In genomic region chr22:16819249-16819648, GRCh38 we compare ENCODE assay signal across 20 cellular contexts. TPM values are rescaled to one million over a fixed set of nuclear protein-coding genes. Genes with fewer than 3 reads are reported as not detected.
DNase-seq lines count a peak whose midpoint lies in the region; TF ChIP-seq lines count a peak whose summit lies in the region.
"Had no signal": no experiment of that assay in that cellular context is flagged by ENCODE, and none has a peak within 500 bp of the region (broad histone marks: within the 10 kb centered on the region; RNA-seq: fewer than 3 reads in every experiment).

No MANE protein-coding gene starts in this region.

- intact Hi-C loops in CD14-positive monocyte (cut with micrococcal nuclease), result no loop called here
- intact Hi-C loops in OCI-LY7 (cut with micrococcal nuclease; ENCODE audit: unreplicated experiment), result loop anchor here (10.0 kb wide), 1 partner anchor 664 kb away; no protein-coding TSS in a partner anchor

- H3K27me3 Mint-ChIP-seq in CD14-positive monocyte (ENCODE audit: low read depth in 3 of 3) (no peaks in the 10 kb centered on the region), glutamatergic neuron (ENCODE audit: unreplicated experiment) (no peaks in the 10 kb centered on the region)

- H3K27ac Mint-ChIP-seq in CD14-positive monocyte, result peak overlapping the region in 6 of 7 donors; percentile 9 to 79 (median 52)
- H3K27ac Mint-ChIP-seq in glutamatergic neuron (ENCODE audit: unreplicated experiment), result no peak overlapping the region

- TF ChIP-seq CTCF in CD14-positive monocyte (IDR thresholded peaks at IDR 0.05) (no peak), OCI-LY7 (conservative IDR thresholded peaks at IDR 0.05; ENCODE audit: low read length) (no peak), fibroblast of mammary gland (conservative IDR thresholded peaks at IDR 0.05; ENCODE audit: control insufficient read depth, insufficient read depth, low read depth, low read length) (no peak), glutamatergic neuron (IDR thresholded peaks at IDR 0.05; ENCODE audit: partially characterized antibody, unreplicated experiment) (no peak)

- H3K36me3 ChIP-seq in Karpas-422 (ENCODE audit: insufficient read depth, low read length) (no peaks in the 10 kb centered on the region), OCI-LY7 (ENCODE audit: insufficient read depth, low read length) (no peaks in the 10 kb centered on the region; the same call in 1 of the 2 replicates)
- H3K36me3 ChIP-seq: HAP-1, MG63 had no signal

- no peak for DNase-seq in CD14-positive monocyte (ENCODE audit: low spot score)
- DNase-seq in Karpas-422, result peak; percentile 78
- DNase-seq in OCI-LY7 (ENCODE audit: low spot score), result peak; percentile 60
- DNase-seq in fibroblast of mammary gland (ENCODE audit: low read depth), result peak; percentile 53
- no peak for DNase-seq in COLO668 (lab: John Stamatoyannopoulos, UW; ENCODE audit: unreplicated experiment)
- DNase-seq in NCI-H82 treated with DMSO at 0.1 percent for 48 hours (lab: John Stamatoyannopoulos, UW; ENCODE audit: unreplicated experiment), result no peak
- no peak for DNase-seq in LoVo (ENCODE audit: low spot score)
- no peak for DNase-seq in glutamatergic neuron
- DNase-seq: ACHN, MG63, NCI-H1417, NCI-H2029 treated with DMSO at 0.1 percent for 48 hours, NCI-H510A, NCI-H82, PC-3 had no signal

- POLR2A ChIA-PET in OCI-LY7 (lab: Charles Lee), result interaction anchor here (1.1 to 2.8 kb wide), 3 partner anchors 8 to 14 kb away, joined by 4 to 15 read pairs (median 5); no protein-coding TSS in a partner anchor

- no peaks in the 10 kb centered on the region for H3K79me2 ChIP-seq in Karpas-422 (ENCODE audit: low read length)
- H3K79me2 ChIP-seq in OCI-LY7 (ENCODE audit: insufficient read depth, low read depth, low read length), result no peaks in the 10 kb centered on the region

- peak overlapping the region; percentile 13; the same call in 1 of the 2 replicates for H3K4me3 ChIP-seq in Karpas-422 (ENCODE audit: low read length)
- H3K4me3 ChIP-seq in OCI-LY7 (ENCODE audit: low read depth, low read length, poor library complexity, severe bottlenecking), result peak overlapping the region; percentile 21
- no peak overlapping the region for H3K4me3 ChIP-seq in fibroblast of mammary gland (ENCODE audit: control insufficient read depth, low read depth, low read length)
- H3K4me3 ChIP-seq: HAP-1, MG63 had no signal

- CTCF ChIA-PET in OCI-LY7 (lab: Charles Lee; ENCODE audit: unreplicated experiment), result no interaction called here

- no TSS peak for BruUV-seq in OCI-LY7 (replicated peaks; lab: Mats Ljungman, UMichigan)

- H3K27ac ChIP-seq in Karpas-422 (ENCODE audit: low read length), result peak overlapping the region; percentile 18; the same call in 1 of the 2 replicates
- peak overlapping the region; percentile 19 for H3K27ac ChIP-seq in OCI-LY7 (ENCODE audit: low read depth, low read length, poor library complexity, severe bottlenecking)

- 0 out of 2 replicates have a peak overlapping the region, but pooled peaks have one; percentile 23 for H2AFZ ChIP-seq in Karpas-422 (ENCODE audit: low read length)
- H2AFZ ChIP-seq in OCI-LY7 (ENCODE audit: low read length), result peak overlapping the region; percentile 82; the same call in 1 of the 2 replicates

- no peaks in the 10 kb centered on the region; the same call in none of the 2 replicates for H3K27me3 ChIP-seq in Karpas-422 (ENCODE audit: low read length)
- H3K27me3 ChIP-seq: MG63 had no signal

- peaks cover 28% of the 10 kb centered on the region for H3K4me1 Mint-ChIP-seq in CD14-positive monocyte
- no peaks in the 10 kb centered on the region for H3K4me1 Mint-ChIP-seq in glutamatergic neuron (ENCODE audit: low read depth, unreplicated experiment)

- H3K9me2 ChIP-seq in Karpas-422 (replicated peaks; ENCODE audit: insufficient read depth, low read length), result no peaks in the 10 kb centered on the region
- no peaks in the 10 kb centered on the region for H3K9me2 ChIP-seq in OCI-LY7 (ENCODE audit: insufficient read depth, low read length)

- H4K20me1 ChIP-seq in Karpas-422 (ENCODE audit: insufficient read depth, low read depth, low read length) (no peaks in the 10 kb centered on the region), OCI-LY7 (ENCODE audit: insufficient read depth, low read length) (no peaks in the 10 kb centered on the region)

- peaks cover 6% of the 10 kb centered on the region for H3K9me3 ChIP-seq in Karpas-422 (ENCODE audit: low read length)
- H3K9me3 ChIP-seq in OCI-LY7 (ENCODE audit: low read length), result peaks cover 39% of the 10 kb centered on the region
- H3K9me3 ChIP-seq: HAP-1 had no signal

- no peak overlapping the region; the same call in 1 of the 2 replicates for H3K9ac ChIP-seq in Karpas-422 (ENCODE audit: low read length)

- H3K4me3 Mint-ChIP-seq in CD14-positive monocyte (peak overlapping the region in 1 of 2 donors; percentile 35), glutamatergic neuron (ENCODE audit: unreplicated experiment) (no peak overlapping the region)

- no peaks in the 10 kb centered on the region for H3K36me3 Mint-ChIP-seq in CD14-positive monocyte
- H3K36me3 Mint-ChIP-seq in glutamatergic neuron (ENCODE audit: unreplicated experiment), result no peaks in the 10 kb centered on the region

- H3K4me2 ChIP-seq in Karpas-422 (ENCODE audit: low read depth, low read length, poor library complexity, severe bottlenecking) (peak overlapping the region; percentile 57), OCI-LY7 (ENCODE audit: low read length) (peak overlapping the region; percentile 49)

- peaks cover 24% of the 10 kb centered on the region for H3K4me1 ChIP-seq in Karpas-422 (ENCODE audit: low read length)
- peaks cover 26% of the 10 kb centered on the region for H3K4me1 ChIP-seq in OCI-LY7 (ENCODE audit: insufficient read depth, low read length, poor library complexity, severe bottlenecking)
- H3K4me1 ChIP-seq: HAP-1 had no signal

- peaks cover 2 to 13% (median 9%) of the 10 kb centered on the region in 7 donors for H3K9me3 Mint-ChIP-seq in CD14-positive monocyte
- no peaks in the 10 kb centered on the region for H3K9me3 Mint-ChIP-seq in glutamatergic neuron (ENCODE audit: unreplicated experiment)

RNA-seq across cellular contexts. Expression of gene XKR3, which starts 6.0 kb away (rescaled TPM):
- not detected for polyA plus RNA-seq in CD14-positive monocyte
- not detected in 2 replicates for total RNA-seq in Karpas-422 (2014; rRNA removed; shearing (Covaris generic); ENCODE audit: low replicate concordance)
- not detected in 2 replicates for total RNA-seq in OCI-LY7 (2014; rRNA removed; shearing (Covaris generic))
- total RNA-seq in OCI-LY7 (2022) (not detected in 2 replicates), glutamatergic neuron (ENCODE audit: unreplicated experiment) (not detected)
- total RNA-seq: G401; HT-29; PC-3; T-helper 1 cell treated with Interleukin-12 subunit alpha and Interleukin-12 subunit beta and Interleukin-4 antibody, amounts not matched to agents 30 ng/mL and 1 ng/mL, for 36 hours had no signal
- polyA plus RNA-seq: BJ had no signal

Comparison
In these comparisons a context has a peak if more than half of its experiments do, and no peak if none do; other contexts are left out.
1. DNase-seq: peak in Karpas-422 (single experiment), OCI-LY7 (single experiment) and fibroblast of mammary gland (single experiment); none in CD14-positive monocyte (single experiment), COLO668 (single experiment), NCI-H82 treated with DMSO at 0.1 percent for 48 hours (single experiment), LoVo (single experiment) and glutamatergic neuron (single experiment).